ENCODE assay signal across 8 cellular contexts in genomic region chr19:45643024-45643926, GRCh38. TPM values are rescaled to one million over a fixed set of nuclear protein-coding genes. Genes with fewer than 3 reads are reported as not detected.
DNase-seq lines count a peak whose midpoint lies in the region; ATAC-seq and TF ChIP-seq lines count a peak whose summit lies in the region.

No MANE protein-coding gene starts in this region.

- peaks cover 6% of the 10 kb centered on the region for H3K27me3 Mint-ChIP-seq in activated CD4-positive, alpha-beta T cell treated with anti-CD3 and anti-CD28 coated beads, Interleukin-2, amount 10 ng/mL, durations not matched to agents 24 days and 14 days

- H3K9me3 Mint-ChIP-seq in activated CD4-positive, alpha-beta T cell treated with anti-CD3 and anti-CD28 coated beads, Interleukin-2, amount 10 ng/mL, durations not matched to agents 24 days and 14 days, result no peaks in the 10 kb centered on the region

- peak overlapping the region; percentile 82 for H3K4me3 Mint-ChIP-seq in activated CD4-positive, alpha-beta T cell treated with anti-CD3 and anti-CD28 coated beads, Interleukin-2, amount 10 ng/mL, durations not matched to agents 24 days and 14 days

- no peak overlapping the region for H3K4me3 ChIP-seq in colonic mucosa

- H3K9ac ChIP-seq in colonic mucosa (ENCODE audit: low read depth in 2 of 2, low read length in 2 of 2), result no peak overlapping the region

- H3K27ac Mint-ChIP-seq in activated CD4-positive, alpha-beta T cell treated with anti-CD3 and anti-CD28 coated beads, Interleukin-2, amount 10 ng/mL, durations not matched to agents 24 days and 14 days, result peak overlapping the region; percentile 98

- peak; percentile 98 for TF ChIP-seq CTCF in colonic mucosa (IDR thresholded peaks at IDR 0.05)

- H3K4me1 ChIP-seq in colonic mucosa, result peaks cover 8% of the 10 kb centered on the region

- H3K36me3 ChIP-seq in colonic mucosa, result no peaks in the 10 kb centered on the region

- peaks cover 18% of the 10 kb centered on the region for H3K27me3 ChIP-seq in colonic mucosa

- ATAC-seq in HG03280 (IDR thresholded peaks at IDR 0.05; ENCODE audit: unreplicated experiment) (peak; percentile 26), GM19463 (IDR thresholded peaks at IDR 0.05; ENCODE audit: unreplicated experiment) (no peak)

- no peaks in the 10 kb centered on the region for H3K9me3 ChIP-seq in colonic mucosa

- H3K36me3 Mint-ChIP-seq in activated CD4-positive, alpha-beta T cell treated with anti-CD3 and anti-CD28 coated beads, Interleukin-2, amount 10 ng/mL, durations not matched to agents 24 days and 14 days (ENCODE audit: low read depth), result peaks cover 15% of the 10 kb centered on the region

- peaks cover 42% of the 10 kb centered on the region for H3K4me1 Mint-ChIP-seq in activated CD4-positive, alpha-beta T cell treated with anti-CD3 and anti-CD28 coated beads, Interleukin-2, amount 10 ng/mL, durations not matched to agents 24 days and 14 days

- DNase-seq in ELF-1 (ENCODE audit: low read depth, low spot score) (peak; percentile 96), NCI-H524 treated with DMSO at 0.1 percent for 48 hours (lab: John Stamatoyannopoulos, UW) (peak; percentile 65), colonic mucosa (peak; percentile 94), left kidney (ENCODE audit: low read depth, low spot score) (peak; percentile 90)
- peak; percentile 97 for DNase-seq in activated CD4-positive, alpha-beta T cell treated with anti-CD3 and anti-CD28 coated beads, Interleukin-2, amount 10 ng/mL, durations not matched to agents 24 days and 14 days
- peak; percentile 97 for DNase-seq in stimulated activated CD4-positive, alpha-beta T cell treated with anti-CD3 and anti-CD28 coated beads, Interleukin-4, amount 100 ng/mL, for 24 hours

- peak overlapping the region; percentile 67 for H3K27ac ChIP-seq in colonic mucosa

- intact Hi-C loops in activated CD4-positive, alpha-beta T cell treated with anti-CD3 and anti-CD28 coated beads, Interleukin-2, amount 10 ng/mL, durations not matched to agents 24 days and 14 days (cut with micrococcal nuclease), result loop anchor here (1.0 to 5.0 kb wide), 6 partner anchors 26 to 221 kb away; partner anchors contain the start of genes ERCC1 and GIPR
- intact Hi-C loops in colonic mucosa (cut with DNase I), result loop anchor here (2.0 to 10.0 kb wide), 2 partner anchors 36 to 118 kb away; no protein-coding TSS in a partner anchor

RNA-seq across cellular contexts. Expression of gene EML2, which starts 4.1 kb away (rescaled TPM):
- total RNA-seq in activated CD4-positive, alpha-beta T cell treated with anti-CD3 and anti-CD28 coated beads, Interleukin-2, amount 10 ng/mL, durations not matched to agents 24 days and 14 days, result 157 and 180 TPM in 2 replicates
- total RNA-seq in colonic mucosa, result 100 to 1,000 TPM in 1 of 2 donors, 10 to 100 TPM in 1; 96.2 to 106 TPM

RNA-seq across cellular contexts. Expression of gene GIPR, which starts 24.7 kb away (rescaled TPM):
- 4.2 and 5.8 TPM in 2 replicates for total RNA-seq in activated CD4-positive, alpha-beta T cell treated with anti-CD3 and anti-CD28 coated beads, Interleukin-2, amount 10 ng/mL, durations not matched to agents 24 days and 14 days
- 1 to 10 TPM; 8.3 to 9.5 TPM for total RNA-seq in colonic mucosa

RNA-seq across cellular contexts. Expression of gene GPR4, which starts 41.3 kb away (rescaled TPM):
- not detected in 2 replicates for total RNA-seq in activated CD4-positive, alpha-beta T cell treated with anti-CD3 and anti-CD28 coated beads, Interleukin-2, amount 10 ng/mL, durations not matched to agents 24 days and 14 days
- total RNA-seq in colonic mucosa, result 1 to 10 TPM in 1 of 2 donors, under 1 TPM in 1; 0.52 to 2.0 TPM

RNA-seq across cellular contexts. Expression of gene SNRPD2, which starts 48.5 kb away (rescaled TPM):
- 810 and 849 TPM in 2 replicates for total RNA-seq in activated CD4-positive, alpha-beta T cell treated with anti-CD3 and anti-CD28 coated beads, Interleukin-2, amount 10 ng/mL, durations not matched to agents 24 days and 14 days
- 100 to 1,000 TPM; 269 to 484 TPM for total RNA-seq in colonic mucosa

RNA-seq across cellular contexts. Expression of gene QPCTL, which starts 49.2 kb away (rescaled TPM):
- total RNA-seq in activated CD4-positive, alpha-beta T cell treated with anti-CD3 and anti-CD28 coated beads, Interleukin-2, amount 10 ng/mL, durations not matched to agents 24 days and 14 days, result 16.7 and 20.9 TPM in 2 replicates
- total RNA-seq in colonic mucosa, result 10 to 100 TPM; 10.7 to 11.2 TPM
